Comparison of ENCODE assay signal across 8 cellular contexts in the genomic region with DNA sequence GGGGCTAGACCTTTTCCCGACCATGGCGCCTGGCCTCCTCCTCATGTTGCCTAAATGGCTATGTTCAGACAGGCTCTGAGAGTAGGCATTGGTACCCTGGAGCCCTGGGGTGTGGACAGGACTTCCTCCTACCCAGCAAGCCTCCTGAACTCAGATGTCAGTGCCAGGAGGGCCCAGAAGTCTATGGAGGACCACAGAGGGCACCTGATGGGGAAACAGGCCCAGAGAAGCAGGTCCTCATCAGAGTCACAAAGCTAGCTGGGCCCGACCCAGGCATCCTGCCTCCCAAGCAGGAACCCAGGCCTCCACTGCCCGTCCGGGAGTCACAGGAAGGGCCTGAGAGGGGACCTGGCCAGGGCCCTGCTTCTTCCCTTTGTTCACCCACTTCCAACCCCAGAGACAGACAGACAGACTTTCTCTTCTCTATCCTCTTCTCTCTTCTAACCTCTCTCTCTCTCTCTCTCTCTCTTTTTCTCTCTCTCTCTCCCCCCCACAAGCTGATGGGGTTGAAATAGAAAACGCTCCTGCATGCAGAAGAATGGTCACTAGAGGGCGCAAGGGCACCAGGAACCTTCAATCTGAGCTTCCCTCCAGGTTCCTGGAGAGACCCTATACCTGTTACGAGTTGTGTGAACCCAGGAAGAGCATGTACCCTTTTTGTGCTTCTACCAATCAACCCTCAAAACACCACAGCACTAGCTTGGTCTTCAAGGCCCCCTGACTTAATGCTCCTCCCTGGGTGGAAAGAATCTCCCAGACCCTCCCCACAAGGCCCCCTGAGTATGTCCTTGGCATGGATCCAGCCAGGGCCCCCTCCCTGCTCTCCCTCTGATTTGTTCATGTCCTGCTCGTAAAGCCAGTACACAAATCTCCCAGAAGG.
A peak's percentile ranks its signal among the peaks of the same experiment; 100 is the strongest.
DNase-seq lines count a peak whose midpoint lies in the region; ATAC-seq, FAIRE-seq and TF ChIP-seq lines count a peak whose summit lies in the region.

No MANE protein-coding gene starts in this region.

- H3K27me3 ChIP-seq in layer of hippocampus (ENCODE audit: control insufficient read depth, insufficient read depth, low read length), result no peaks in the 10 kb centered on the region

- no peak for ATAC-seq in GM18517 (IDR thresholded peaks at IDR 0.05; ENCODE audit: unreplicated experiment)

- FAIRE-seq in H54 (lab: Jason Lieb, UNC), result no peak

- H3K27ac ChIP-seq in layer of hippocampus (ENCODE audit: low read depth, low read length), result peak overlapping the region; percentile 53

- TF ChIP-seq POLR2A in H54 (IDR thresholded peaks at IDR 0.05; ENCODE audit: low read depth, low read length), result no peak

- DNase-seq in AG08395 (ENCODE audit: low spot score) (peak; percentile 80), H54 (ENCODE audit: insufficient read length, low spot score) (peak; percentile 65), NCI-H446 treated with DMSO at 0.1 percent for 48 hours (lab: John Stamatoyannopoulos, UW) (peak; percentile 47)
- peak; percentile 60 for DNase-seq in activated CD4-positive, alpha-beta T cell treated with anti-CD3 and anti-CD28 coated beads for 1 hour
- DNase-seq in central memory CD4-positive, alpha-beta T cell, result peak; percentile 83
- peak; percentile 83 for DNase-seq in stimulated activated CD4-positive, alpha-beta T cell treated with anti-CD3 and anti-CD28 coated beads, Interleukin-4, amount 100 ng/mL, for 24 hours
